ENCODE assay signal across 1 cellular context in genomic region chr9:120917285-120917684, GRCh38.
TF ChIP-seq lines count a peak whose summit lies in the region.

No MANE protein-coding gene starts in this region.

TF ChIP-seq in K562, 482 proteins besides CTCF, POLR2A, EP300 and RAD21 (continued from another document):
- TF ChIP-seq ZNF12 (CRISPR knock-in tag; IDR thresholded peaks at IDR 0.05) (peak; percentile 91; the same call in 1 of the 2 replicates), NFIX (CRISPR knock-in tag; IDR thresholded peaks at IDR 0.05; ENCODE audit: low read depth) (no peak), RFX7 (CRISPR knock-in tag; IDR thresholded peaks at IDR 0.05) (no peak), FOS (IDR thresholded peaks at IDR 0.05; ENCODE audit: extremely low read depth, insufficient read length) (no peak), KDM1A (IDR thresholded peaks at IDR 0.05) (peak in 1 of 2 experiments; percentile 28; a peak in 1 of 4 replicates)
